Comparison of ENCODE assay signal across 8 cellular contexts in genomic region chr3:153130312-153130977, GRCh38. TPM values are rescaled to one million over a fixed set of nuclear protein-coding genes. Genes with fewer than 3 reads are reported as not detected.
DNase-seq lines count a peak whose midpoint lies in the region; ATAC-seq and TF ChIP-seq lines count a peak whose summit lies in the region.

No MANE protein-coding gene starts in this region.

- peak; percentile 35 for DNase-seq in GM04504 (ENCODE audit: low read depth)
- peak; percentile 57 for DNase-seq in LoVo (ENCODE audit: low spot score)
- peak; percentile 68 for DNase-seq in fibroblast of the aortic adventitia (ENCODE audit: low read depth)
- no peak for DNase-seq in T-helper 2 cell
- DNase-seq in left lobe of liver (ENCODE audit: low spot score) = no peak
- DNase-seq in nucleus accumbens (lab: John Stamatoyannopoulos, UW) = no peak
- DNase-seq in activated T-cell treated with anti-CD3 and anti-CD28 coated beads for 4 hours = no peak

- peak; percentile 95 for ATAC-seq in GM21786 (IDR thresholded peaks at IDR 0.05; ENCODE audit: unreplicated experiment)
- no peak for ATAC-seq in left lobe of liver

- no peak overlapping the region for H3K4me3 ChIP-seq in fibroblast of the aortic adventitia (ENCODE audit: low read depth, low read length)

- no peak for TF ChIP-seq CTCF in fibroblast of the aortic adventitia (IDR thresholded peaks at IDR 0.05; ENCODE audit: insufficient read depth, low read length)

RNA-seq across cellular contexts. Expression of gene RAP2B, which starts 31.6 kb away (rescaled TPM):
- total RNA-seq in fibroblast of the aortic adventitia (ENCODE audit: low replicate concordance) = 24.8 and 49.5 TPM in 2 replicates
- 3.1 TPM for total RNA-seq in left lobe of liver

Comparison
In these comparisons a context has a peak if more than half of its experiments do, and no peak if none do; other contexts are left out.
1. DNase-seq: peak in GM04504 (single experiment), LoVo (single experiment) and fibroblast of the aortic adventitia (single experiment); none in T-helper 2 cell (0 of 5), left lobe of liver (single experiment), nucleus accumbens (0 of 56) and activated T-cell treated with anti-CD3 and anti-CD28 coated beads for 4 hours (single experiment).